ENCODE assay signal across 21 cellular contexts in the genomic region with DNA sequence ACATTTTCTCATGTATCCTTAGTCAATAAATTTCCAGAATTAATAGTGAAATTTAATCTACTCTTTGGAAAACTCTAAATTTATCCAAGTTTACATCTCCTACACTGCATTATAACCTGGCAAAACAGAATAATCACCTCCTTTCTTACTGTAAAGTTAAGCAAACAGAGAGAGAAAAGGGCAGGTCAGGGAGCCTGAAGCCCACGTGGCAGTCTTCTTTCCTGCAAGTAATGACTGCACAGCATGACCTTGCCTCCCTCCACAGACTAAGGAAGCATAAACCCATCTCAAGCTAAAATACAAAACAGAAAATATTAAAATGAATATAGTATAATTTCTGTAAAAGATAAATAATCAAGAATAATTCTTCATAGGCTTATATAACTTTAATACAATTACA.
"Had no signal": no experiment of that assay in that cellular context is flagged by ENCODE, and none has a peak within 500 bp of the region (broad histone marks: within the 10 kb centered on the region; RNA-seq: fewer than 3 reads in every experiment).

No MANE protein-coding gene starts in this region.

- DNase-seq: cortex of kidney; dorsolateral prefrontal cortex; effector CD8-positive, alpha-beta T cell; heart left ventricle; hippocampal formation; kidney glomerular epithelial cell; natural killer cell; occipital lobe; pancreas; right cardiac atrium; small intestine; stimulated activated CD4-positive, alpha-beta T cell treated with anti-CD3 and anti-CD28 coated beads, Interleukin-4, amount 100 ng/mL, for 1 hour; stimulated activated CD8-positive, alpha-beta memory T cell treated with anti-CD3 and anti-CD28 coated beads, Interleukin-4, amount 100 ng/mL, for 48 hours; stimulated activated naive CD8-positive, alpha-beta T cell treated with anti-CD3 and anti-CD28 coated beads, Interleukin-15, Interleukin-2, amounts not matched to agents 100 U/mL and 50 U/mL, for 24 hours; thyroid gland had no signal

- H3K4me1 Mint-ChIP-seq: natural killer cell; neural crest cell; stimulated activated effector memory CD8-positive, alpha-beta T cell treated with anti-CD3 and anti-CD28 coated beads, Interleukin-12 subunit alpha, Interleukin-12 subunit beta, amount 100 ng/mL, for 72 hours had no signal

- H3K36me3 Mint-ChIP-seq: mesothelial cell of epicardium; natural killer cell; stimulated activated effector memory CD8-positive, alpha-beta T cell treated with anti-CD3 and anti-CD28 coated beads, Interleukin-12 subunit alpha, Interleukin-12 subunit beta, amount 100 ng/mL, for 72 hours; type B pancreatic cell had no signal

- H3K27me3 ChIP-seq: dorsolateral prefrontal cortex, heart left ventricle, suprapubic skin, thyroid gland had no signal

- H3K4me3 ChIP-seq: dorsolateral prefrontal cortex, heart left ventricle, pancreas, suprapubic skin, thyroid gland had no signal

- H3K4me1 ChIP-seq: heart left ventricle, pancreas, suprapubic skin, thyroid gland had no signal

- H3K4me3 Mint-ChIP-seq: mesothelial cell of epicardium; natural killer cell; neural crest cell; stimulated activated effector memory CD8-positive, alpha-beta T cell treated with anti-CD3 and anti-CD28 coated beads, Interleukin-12 subunit alpha, Interleukin-12 subunit beta, amount 100 ng/mL, for 72 hours; type B pancreatic cell had no signal

- H3K27me3 Mint-ChIP-seq: progenitor cell of endocrine pancreas, type B pancreatic cell had no signal

- H3K27ac ChIP-seq: dorsolateral prefrontal cortex, heart left ventricle, pancreas, suprapubic skin, thyroid gland had no signal

- H3K36me3 ChIP-seq: heart left ventricle, pancreas, suprapubic skin, thyroid gland had no signal

- H3K27ac Mint-ChIP-seq: mesothelial cell of epicardium; natural killer cell; progenitor cell of endocrine pancreas; stimulated activated effector memory CD8-positive, alpha-beta T cell treated with anti-CD3 and anti-CD28 coated beads, Interleukin-12 subunit alpha, Interleukin-12 subunit beta, amount 100 ng/mL, for 72 hours; type B pancreatic cell had no signal

- H3K9me3 ChIP-seq: pancreas, suprapubic skin, thyroid gland had no signal
